ENCODE assay signal across 9 cellular contexts in the genomic region with DNA sequence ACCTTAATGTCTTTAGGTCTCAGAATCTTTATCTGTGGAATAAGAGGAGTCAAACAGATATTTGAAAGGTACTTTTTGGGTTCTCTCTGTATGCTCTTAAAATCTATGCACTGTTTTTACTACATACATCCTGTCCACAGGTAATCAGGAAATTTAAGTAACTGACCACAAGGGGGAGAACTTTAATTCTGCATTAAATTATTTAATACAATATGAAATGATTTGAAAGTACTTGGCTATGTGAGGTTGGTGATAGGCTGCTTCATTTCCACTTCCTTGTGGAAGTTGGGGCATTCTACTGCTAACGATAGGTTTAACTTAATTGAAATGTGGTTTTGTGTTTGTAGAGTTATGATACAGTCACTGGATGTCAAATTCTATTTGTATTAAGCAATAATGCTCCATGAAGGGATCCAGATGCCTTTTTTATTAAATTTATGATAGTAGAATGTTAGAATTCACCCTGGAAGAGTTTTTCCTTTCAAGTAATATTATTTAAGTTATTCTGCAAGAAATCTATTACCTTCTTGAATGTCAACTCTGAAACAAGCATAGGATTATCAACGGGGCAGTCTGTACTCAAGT. TPM values are rescaled to one million over a fixed set of nuclear protein-coding genes. Genes with fewer than 3 reads are reported as not detected.
DNase-seq lines count a peak whose midpoint lies in the region; FAIRE-seq and TF ChIP-seq lines count a peak whose summit lies in the region.
"Had no signal": no experiment of that assay in that cellular context is flagged by ENCODE, and none has a peak within 500 bp of the region (broad histone marks: within the 10 kb centered on the region; RNA-seq: fewer than 3 reads in every experiment).

No MANE protein-coding gene starts in this region.

- H3K36me3 ChIP-seq in smooth muscle cell (ENCODE audit: low read depth) = no peaks in the 10 kb centered on the region

- H2AFZ ChIP-seq in smooth muscle cell (ENCODE audit: low read depth) = no peak overlapping the region

- no peak for FAIRE-seq in H54 (lab: Jason Lieb, UNC)
- no peak for FAIRE-seq in GM12892 (lab: Jason Lieb, UNC)
- FAIRE-seq: GM18507 had no signal

- DNase-seq in GM10266 (ENCODE audit: extremely low spot score) (no peak), NCI-H2081 (lab: John Stamatoyannopoulos, UW) (peak; percentile 32 to 58), dorsolateral prefrontal cortex (no peak), smooth muscle cell (lab: John Stamatoyannopoulos, UW; ENCODE audit: unreplicated experiment) (no peak), H54 (ENCODE audit: insufficient read length, low spot score) (no peak), GM12892 (ENCODE audit: insufficient read length) (no peak), posterior vena cava (ENCODE audit: low spot score) (no peak)

- no peak overlapping the region for H3K9ac ChIP-seq in smooth muscle cell (ENCODE audit: low read depth)

- peak; percentile 87 for TF ChIP-seq CTCF in 22Rv1 (IDR thresholded peaks at IDR 0.05)
- peak; percentile 43 for TF ChIP-seq CTCF in GM10266 (IDR thresholded peaks at IDR 0.05; ENCODE audit: control insufficient read depth, insufficient read depth, low read depth, missing control alignments)
- TF ChIP-seq CTCF in dorsolateral prefrontal cortex (IDR thresholded peaks at IDR 0.05 in 54 of 56, conservative IDR thresholded peaks at IDR 0.05 in 2 of 56; ENCODE audit: low read depth in 1 of 56, partially characterized antibody in 56 of 56) = peak; percentile 37 to 69 (median 55)
- peak; percentile 70 for TF ChIP-seq CTCF in smooth muscle cell (IDR thresholded peaks at IDR 0.05; ENCODE audit: borderline replicate concordance, insufficient read depth, poor library complexity, severe bottlenecking)

- WGBS in smooth muscle cell (ENCODE audit: low lambda C conversion rate) = 86% methylated on average over 2 of the region's 2 CpGs

- H3K79me2 ChIP-seq in smooth muscle cell (ENCODE audit: low read depth) = no peaks in the 10 kb centered on the region

- no peaks in the 10 kb centered on the region for H4K20me1 ChIP-seq in smooth muscle cell (ENCODE audit: low read depth)

- no peak overlapping the region for H3K4me2 ChIP-seq in smooth muscle cell

- H3K27ac ChIP-seq in 22Rv1 (no peak overlapping the region), dorsolateral prefrontal cortex (no peak overlapping the region), smooth muscle cell (ENCODE audit: low read depth) (no peak overlapping the region)

- no peaks in the 10 kb centered on the region for H3F3A ChIP-seq in smooth muscle cell (ENCODE audit: low read depth)

- no peak overlapping the region for H3K4me3 ChIP-seq in dorsolateral prefrontal cortex
- H3K4me3 ChIP-seq in smooth muscle cell = no peak overlapping the region

- intact Hi-C loops in dorsolateral prefrontal cortex (cut with DNase I) (loop anchor here in 1 of 2 donors (10.0 kb wide), 1 partner anchor 835 kb away; no protein-coding TSS in a partner anchor), posterior vena cava (cut with DNase I) (no loop called here)

- H3K27me3 ChIP-seq in dorsolateral prefrontal cortex = no peaks in the 10 kb centered on the region
- H3K27me3 ChIP-seq in smooth muscle cell (ENCODE audit: low read depth) = no peaks in the 10 kb centered on the region

- no peaks in the 10 kb centered on the region for H3K4me1 ChIP-seq in smooth muscle cell (ENCODE audit: low read depth)

- TF ChIP-seq POLR2A in H54 (IDR thresholded peaks at IDR 0.05; ENCODE audit: low read depth, low read length) = no peak
- TF ChIP-seq POLR2A in GM12892 (IDR thresholded peaks at IDR 0.05; ENCODE audit: low read depth, low read length) = no peak

- H3K9me3 ChIP-seq in smooth muscle cell (replicated peaks; ENCODE audit: low read depth) = no peaks in the 10 kb centered on the region

RNA-seq across cellular contexts. Expression of gene TEX47, which starts 6.0 kb away (rescaled TPM):
- total RNA-seq in dorsolateral prefrontal cortex (not detected), smooth muscle cell (not detected in 2 replicates), posterior vena cava (not detected)
- not detected in 2 replicates for polyA plus RNA-seq in smooth muscle cell
- not detected for polyA plus RNA-seq in GM12892 (2012; ENCODE audit: missing spikeins)

RNA-seq across cellular contexts. Expression of gene ZNF804B, which starts 30.1 kb away (rescaled TPM):
- 1 to 10 TPM in 119 of 120 experiments, under 1 TPM in 1; 0.57 to 5.2 (median 2.7) TPM for total RNA-seq in dorsolateral prefrontal cortex
- total RNA-seq in smooth muscle cell = not detected in 2 replicates
- polyA plus RNA-seq in smooth muscle cell = not detected in 2 replicates
- not detected for polyA plus RNA-seq in GM12892 (2012; ENCODE audit: missing spikeins)
- total RNA-seq in posterior vena cava = not detected

Comparison
In these comparisons a context has a peak if more than half of its experiments do, and no peak if none do; other contexts are left out.
1. DNase-seq: peak in NCI-H2081 (2 of 2); none in GM10266 (single experiment), dorsolateral prefrontal cortex (0 of 10), smooth muscle cell (single experiment), H54 (single experiment), GM12892 (single experiment) and posterior vena cava (single experiment).
2. Peak in every context shown above with its lines, with median percentiles within 50 percentile points of each other: CTCF ChIP-seq.